In genomic region chr14:70378687-70379086, GRCh38 we compare ENCODE assay signal across 23 cellular contexts. TPM values are rescaled to one million over a fixed set of nuclear protein-coding genes. Genes with fewer than 3 reads are reported as not detected.
DNase-seq lines count a peak whose midpoint lies in the region; ATAC-seq and TF ChIP-seq lines count a peak whose summit lies in the region.
"Had no signal": no experiment of that assay in that cellular context is flagged by ENCODE, and none has a peak within 500 bp of the region (broad histone marks: within the 10 kb centered on the region; RNA-seq: fewer than 3 reads in every experiment).

No MANE protein-coding gene starts in this region.

- no peak overlapping the region for H2BK5ac ChIP-seq in trophoblast cell (ENCODE audit: low read depth, low read length, poor library complexity)

- intact Hi-C loops in mucosa of descending colon (cut with DNase I, micrococcal nuclease): no loop called here

- no peak overlapping the region for H3K4ac ChIP-seq in trophoblast cell (ENCODE audit: low read depth, low read length)

- H3K36me3 ChIP-seq in HUES48 (ENCODE audit: control insufficient read depth, insufficient read depth, low read length): peaks cover 17% of the 10 kb centered on the region
- no peaks in the 10 kb centered on the region for H3K36me3 ChIP-seq in hepatocyte (replicated peaks; ENCODE audit: insufficient read depth, low read depth)
- no peaks in the 10 kb centered on the region for H3K36me3 ChIP-seq in mucosa of descending colon (ENCODE audit: low read depth)
- peaks cover 3% of the 10 kb centered on the region in 2 experiments for H3K36me3 ChIP-seq in trophoblast cell (ENCODE audit: control insufficient read depth in 1 of 2, insufficient read depth in 2 of 2, low read length in 2 of 2)
- H3K36me3 ChIP-seq: BE2C had no signal

- no peak overlapping the region for H2AFZ ChIP-seq in hepatocyte
- no peak overlapping the region for H2AFZ ChIP-seq in trophoblast cell (ENCODE audit: insufficient read depth, low read length, poor library complexity)

- H4K12ac ChIP-seq in trophoblast cell (ENCODE audit: low read depth, low read length): no peak overlapping the region

- H3K14ac ChIP-seq in trophoblast cell (ENCODE audit: low read length): no peak overlapping the region

- H3K79me1 ChIP-seq in trophoblast cell (ENCODE audit: low read length): no peaks in the 10 kb centered on the region

- H3K9me2 ChIP-seq in hepatocyte (replicated peaks; ENCODE audit: insufficient read depth): no peaks in the 10 kb centered on the region

- H3K4me1 ChIP-seq in HUES48 (ENCODE audit: control insufficient read depth, insufficient read depth, low read length) (peaks cover 9% of the 10 kb centered on the region; the same call in 1 of the 2 replicates), hepatocyte (ENCODE audit: insufficient read depth) (peaks cover 9% of the 10 kb centered on the region), mucosa of descending colon (ENCODE audit: low read depth) (no peaks in the 10 kb centered on the region), trophoblast cell (ENCODE audit: control insufficient read depth in 1 of 2, insufficient read depth in 2 of 2, low read length in 2 of 2) (no peaks in the 10 kb centered on the region)
- H3K4me1 ChIP-seq: A549, BE2C, HAP-1 had no signal

- no peaks in the 10 kb centered on the region for H3K9me3 ChIP-seq in HUES48 (ENCODE audit: control insufficient read depth, insufficient read depth, low read length)
- H3K9me3 ChIP-seq in hepatocyte (ENCODE audit: low read depth): no peaks in the 10 kb centered on the region
- no peaks in the 10 kb centered on the region for H3K9me3 ChIP-seq in mucosa of descending colon
- H3K9me3 ChIP-seq in trophoblast cell (ENCODE audit: insufficient read depth, low read depth, low read length): no peaks in the 10 kb centered on the region
- H3K9me3 ChIP-seq: A549; BE2C; BLaER1 treated with 17β-estradiol and CSF1 and Interleukin-3, amounts not matched to agents 10 nM and 100 nM; HAP-1 had no signal

- DNase-seq in hepatocyte (ENCODE audit: low spot score) (no peak), mucosa of descending colon (no peak), hypothalamus (lab: John Stamatoyannopoulos, UW) (no peak), trophoblast cell (no peak)
- DNase-seq in activated CD4-positive, alpha-beta T cell treated with anti-CD3 and anti-CD28 coated beads, Interleukin-2, amount 50 U/mL, for 4 hours: no peak
- DNase-seq in stimulated activated naive CD8-positive, alpha-beta T cell treated with anti-CD3 and anti-CD28 coated beads, Interleukin-15, Interleukin-2, amounts not matched to agents 100 U/mL and 50 U/mL, for 24 hours: no peak
- DNase-seq: 8988T; ACHN; AML-193; BE2C; CD4-positive, alpha-beta T cell; CD8-positive, alpha-beta memory T cell; DMS 273 treated with DMSO at 0.1 percent for 48 hours; DMS79; EL; GDM1; GOT3; HFFc6 had no signal

- no peak overlapping the region for H2BK12ac ChIP-seq in trophoblast cell (ENCODE audit: low read length)

- peak overlapping the region; percentile 17 for H3K27ac ChIP-seq in HUES48 (ENCODE audit: low read depth, low read length)
- H3K27ac ChIP-seq in hepatocyte: peak overlapping the region; percentile 84
- no peak overlapping the region for H3K27ac ChIP-seq in trophoblast cell (ENCODE audit: low read depth, low read length)
- H3K27ac ChIP-seq: A549; BLaER1 treated with 17β-estradiol and CSF1 and Interleukin-3, amounts not matched to agents 10 nM and 100 nM had no signal

- H4K8ac ChIP-seq in trophoblast cell (ENCODE audit: low read depth, low read length): no peak overlapping the region

- peak; percentile 73 for ATAC-seq in mucosa of descending colon
- ATAC-seq in stimulated activated naive CD8-positive, alpha-beta T cell treated with anti-CD3 and anti-CD28 coated beads, Interleukin-15, Interleukin-2, amounts not matched to agents 100 U/mL and 50 U/mL, for 24 hours: no peak
- ATAC-seq: A549, GM12878 had no signal

- TF ChIP-seq CTCF in hepatocyte (IDR thresholded peaks at IDR 0.05; ENCODE audit: poor library complexity): no peak
- TF ChIP-seq CTCF in mucosa of descending colon (IDR thresholded peaks at IDR 0.05): no peak

- WGBS in hepatocyte (ENCODE audit: low lambda C conversion rate, missing lambda C conversion rate): 81% methylated on average over 1 of the region's 1 CpG
- WGBS in trophoblast cell (ENCODE audit: extremely low coverage, insufficient coverage, insufficient read length): no CpG with 5 or more reads among the region's 1 CpG

- H3K4me2 ChIP-seq in hepatocyte: peak overlapping the region; percentile 28
- H3K4me2 ChIP-seq in trophoblast cell (ENCODE audit: low read length): no peak overlapping the region
- H3K4me2 ChIP-seq: A549; BLaER1 treated with 17β-estradiol and CSF1 and Interleukin-3, amounts not matched to agents 10 nM and 100 nM had no signal

- H2AK5ac ChIP-seq in trophoblast cell (ENCODE audit: low read length): no peak overlapping the region

- H3K9ac ChIP-seq in HUES48 (ENCODE audit: low read depth, low read length) (no peak overlapping the region), trophoblast cell (ENCODE audit: low read length) (no peak overlapping the region)
- H3K9ac ChIP-seq: BLaER1 treated with 17β-estradiol and CSF1 and Interleukin-3, amounts not matched to agents 10 nM and 100 nM had no signal

- H3K4me3 ChIP-seq in HUES48 (ENCODE audit: low read depth, low read length) (no peak overlapping the region), hepatocyte (no peak overlapping the region), mucosa of descending colon (no peak overlapping the region), trophoblast cell (ENCODE audit: low read depth, low read length) (no peak overlapping the region)
- H3K4me3 ChIP-seq: A549; BLaER1 treated with 17β-estradiol and CSF1 and Interleukin-3, amounts not matched to agents 10 nM and 100 nM; GM12878; HAP-1 had no signal

- H3K18ac ChIP-seq in trophoblast cell (ENCODE audit: low read length): no peak overlapping the region

- H4K20me1 ChIP-seq in hepatocyte (ENCODE audit: insufficient read depth, poor library complexity, severe bottlenecking): no peaks in the 10 kb centered on the region
- H4K20me1 ChIP-seq: BLaER1 treated with 17β-estradiol and CSF1 and Interleukin-3, amounts not matched to agents 10 nM and 100 nM had no signal

- no peak overlapping the region for H2BK120ac ChIP-seq in trophoblast cell (ENCODE audit: insufficient read depth, low read length, poor library complexity)

- H3K23ac ChIP-seq in trophoblast cell (ENCODE audit: low read length): no peak overlapping the region

- peaks cover 8% of the 10 kb centered on the region for H3K79me2 ChIP-seq in hepatocyte
- H3K79me2 ChIP-seq in trophoblast cell (ENCODE audit: control insufficient read depth, insufficient read depth, low read length, poor library complexity): no peaks in the 10 kb centered on the region

- H4K91ac ChIP-seq in trophoblast cell (ENCODE audit: low read depth, low read length): no peak overlapping the region

- no peaks in the 10 kb centered on the region for H3K27me3 ChIP-seq in HUES48 (ENCODE audit: control insufficient read depth, insufficient read depth, low read length)
- no peaks in the 10 kb centered on the region for H3K27me3 ChIP-seq in hepatocyte
- no peaks in the 10 kb centered on the region for H3K27me3 ChIP-seq in trophoblast cell (ENCODE audit: insufficient read depth, low read length)
- H3K27me3 ChIP-seq: BE2C; BLaER1 treated with 17β-estradiol and CSF1 and Interleukin-3, amounts not matched to agents 10 nM and 100 nM had no signal

RNA-seq across cellular contexts. Expression of gene COX16, which starts 19.2 kb away (rescaled TPM):
- total RNA-seq in hepatocyte: 75.5 and 97.0 TPM in 2 replicates
- polyA plus RNA-seq in hepatocyte: 105 and 113 TPM in 2 replicates
- 10 to 100 TPM; 17.3 to 44.4 (median 38.1) TPM for total RNA-seq in mucosa of descending colon
- polyA plus RNA-seq in trophoblast cell (2013): 64.5 and 66.7 TPM in 2 replicates

RNA-seq across cellular contexts. Expression of gene SYNJ2BP, which starts 38.2 kb away (rescaled TPM):
- 37.2 and 38.6 TPM in 2 replicates for total RNA-seq in hepatocyte
- 25.9 and 35.5 TPM in 2 replicates for polyA plus RNA-seq in hepatocyte
- 10 to 100 TPM; 53.7 to 57.9 (median 53.9) TPM for total RNA-seq in mucosa of descending colon
- 12.2 and 12.8 TPM in 2 replicates for polyA plus RNA-seq in trophoblast cell (2013)
